Comparison of ENCODE assay signal across 8 cellular contexts in the genomic region with DNA sequence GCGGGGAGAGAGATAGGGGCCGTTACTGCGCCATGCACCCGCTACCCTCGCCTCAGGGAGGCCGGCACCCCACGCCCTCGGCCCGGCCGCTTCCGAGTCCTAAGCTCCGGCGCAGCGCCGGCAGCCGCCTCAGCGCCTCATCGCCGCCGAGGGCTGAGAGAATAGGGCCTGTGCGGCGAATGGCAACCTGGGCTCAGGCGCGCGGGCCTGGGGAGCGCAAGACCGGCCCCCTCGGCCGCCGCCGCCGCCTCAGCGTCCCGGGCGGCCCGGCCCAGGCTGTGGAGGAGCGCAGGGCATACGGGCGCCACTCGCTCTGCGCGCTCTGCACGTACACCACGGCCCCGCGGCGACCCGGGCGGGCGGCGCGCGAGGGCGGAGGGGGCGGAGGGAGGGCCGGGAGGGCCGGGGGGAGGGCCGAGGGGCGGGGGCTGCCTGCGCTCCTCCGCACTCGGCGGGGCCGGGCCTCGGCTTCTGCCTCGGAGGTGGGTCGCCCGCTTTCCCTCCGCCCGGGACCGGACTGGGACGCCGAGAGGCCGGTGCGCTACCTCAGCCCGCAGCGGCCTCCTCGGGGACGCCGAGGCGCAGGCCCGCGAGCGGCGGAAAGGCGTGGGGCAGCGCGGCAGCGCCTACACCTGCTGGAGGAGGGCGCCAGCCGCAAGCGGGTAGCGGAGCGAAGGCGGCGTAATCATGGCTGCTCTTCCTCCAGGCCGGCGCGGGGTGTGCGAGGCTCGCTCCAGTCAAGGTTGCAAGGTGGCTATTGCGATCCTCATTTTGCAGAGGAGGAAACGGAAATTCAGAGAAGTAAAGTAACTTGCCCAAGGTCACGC. TPM values are rescaled to one million over a fixed set of nuclear protein-coding genes. Genes with fewer than 3 reads are reported as not detected.
DNase-seq lines count a peak whose midpoint lies in the region; ATAC-seq lines count a peak whose summit lies in the region.

A gene (minus strand): TSS at position 317 of the 827 bp plus-strand sequence. CDS start 399 bp downstream, outside the sequence.

- peak within 1 kb of the TSS; percentile 81 to 84 for H3K4me3 Mint-ChIP-seq in effector memory CD8-positive, alpha-beta T cell

- H3K27me3 Mint-ChIP-seq in effector memory CD8-positive, alpha-beta T cell, result no peaks in the 10 kb centered on the region

- no peaks in the 10 kb centered on the region for H3K79me1 ChIP-seq in mesendoderm (ENCODE audit: low read length)

- peak within 1 kb of the TSS; percentile 26 for H3K4ac ChIP-seq in mesendoderm (ENCODE audit: low read depth, low read length)

- H3K27me3 ChIP-seq in mesendoderm (ENCODE audit: insufficient read depth, low read length, poor library complexity), result peaks cover 15% of the 10 kb centered on the region

- H3K23ac ChIP-seq in mesendoderm (ENCODE audit: low read length), result no peak within 1 kb of the TSS

- no peak within 1 kb of the TSS for H4K5ac ChIP-seq in mesendoderm (ENCODE audit: low read length)

- H4K8ac ChIP-seq in mesendoderm (ENCODE audit: low read depth, low read length), result no peak within 1 kb of the TSS

- peak within 1 kb of the TSS; percentile 54 for H3K18ac ChIP-seq in mesendoderm (ENCODE audit: low read length)

- peak within 1 kb of the TSS; percentile 47 to 66 for H3K27ac Mint-ChIP-seq in effector memory CD8-positive, alpha-beta T cell

- peaks cover 32 to 46% of the 10 kb centered on the region in 2 donors for H3K4me1 Mint-ChIP-seq in effector memory CD8-positive, alpha-beta T cell (ENCODE audit: low read depth in 2 of 2)

- H3K9ac ChIP-seq in mesendoderm (ENCODE audit: low read length), result peak within 1 kb of the TSS; percentile 79

- peak; percentile 72 for ATAC-seq in GM19467 (IDR thresholded peaks at IDR 0.05; ENCODE audit: unreplicated experiment)
- ATAC-seq in effector memory CD8-positive, alpha-beta T cell (replicated peaks), result peak; percentile 83

- H3K4me3 ChIP-seq in mesendoderm (ENCODE audit: low read length), result peak within 1 kb of the TSS; percentile 54

- peak within 1 kb of the TSS; percentile 35 for H2BK5ac ChIP-seq in mesendoderm (ENCODE audit: low read length)

- no peak within 1 kb of the TSS for H2BK120ac ChIP-seq in mesendoderm (ENCODE audit: low read depth, low read length)

- H3K27ac ChIP-seq in mesendoderm (ENCODE audit: low read depth, low read length), result peak within 1 kb of the TSS; percentile 82

- no peak within 1 kb of the TSS for H2AK5ac ChIP-seq in mesendoderm (ENCODE audit: low read length)

- no peak within 1 kb of the TSS for H2BK15ac ChIP-seq in mesendoderm (replicated peaks; ENCODE audit: low read depth)

- no peaks in the 10 kb centered on the region for H3K9me3 Mint-ChIP-seq in effector memory CD8-positive, alpha-beta T cell

- H3K4me1 ChIP-seq in mesendoderm (ENCODE audit: control insufficient read depth, low read depth, low read length), result no peaks in the 10 kb centered on the region

- WGBS in mesendoderm (ENCODE audit: extremely low coverage, insufficient coverage, low lambda C conversion rate), result no CpG with 5 or more reads among the region's 104 CpGs

- H3K4me2 ChIP-seq in mesendoderm (ENCODE audit: low read length), result peak within 1 kb of the TSS; percentile 61

- no peaks in the 10 kb centered on the region for H3K36me3 Mint-ChIP-seq in effector memory CD8-positive, alpha-beta T cell (ENCODE audit: insufficient read depth)

- DNase-seq in COLO668 (lab: John Stamatoyannopoulos, UW; ENCODE audit: unreplicated experiment) (peak; percentile 96), HPDE6-E6E7 (ENCODE audit: extremely low spot score) (peak; percentile 69), NOMO-1 (lab: John Stamatoyannopoulos, UW; ENCODE audit: unreplicated experiment in 2 of 2) (peak; percentile 83 to 92), mesendoderm (peak; percentile 84)
- peak; percentile 63 to 68 for DNase-seq in activated CD8-positive, alpha-beta memory T cell treated with anti-CD3 and anti-CD28 coated beads for 4 hours (ENCODE audit: low read depth in 2 of 2)
- peak; percentile 68 to 74 (median 72) for DNase-seq in effector memory CD8-positive, alpha-beta T cell
- DNase-seq in stimulated activated CD8-positive, alpha-beta memory T cell treated with anti-CD3 and anti-CD28 coated beads, Interleukin-12 subunit alpha, Interleukin-12 subunit beta, amount 100 ng/mL, for 4 hours (ENCODE audit: low read depth), result peak; percentile 80

- H3K79me2 ChIP-seq in mesendoderm (ENCODE audit: control insufficient read depth, insufficient read depth, low read length), result no peaks in the 10 kb centered on the region

- peak within 1 kb of the TSS; percentile 98 for H3K56ac ChIP-seq in mesendoderm (ENCODE audit: low read length)

- H3K36me3 ChIP-seq in mesendoderm (ENCODE audit: control insufficient read depth, insufficient read depth, low read length), result no peaks in the 10 kb centered on the region

RNA-seq across cellular contexts. Expression of the gene that starts here (rescaled TPM):
- polyA plus RNA-seq in mesendoderm (2013, experiment 1 of 2), result 3.9 TPM
- 4.0 TPM for polyA plus RNA-seq in mesendoderm (2013, experiment 2 of 2)

Comparison
In these comparisons a context has a peak if more than half of its experiments do, and no peak if none do; other contexts are left out.
1. Peak in every context shown above with its lines: DNase-seq, ATAC-seq, H3K4me3 ChIP-seq and H3K27ac ChIP-seq.